ENCODE assay signal across 8 cellular contexts in genomic region chr9:109010676-109011655, GRCh38. TPM values are rescaled to one million over a fixed set of nuclear protein-coding genes. Genes with fewer than 3 reads are reported as not detected.
DNase-seq lines count a peak whose midpoint lies in the region; ATAC-seq and TF ChIP-seq lines count a peak whose summit lies in the region.

No MANE protein-coding gene starts in this region.

- ATAC-seq in GM21717 (IDR thresholded peaks at IDR 0.05; ENCODE audit: unreplicated experiment) (peak; percentile 43), body of pancreas (no peak)

- TF ChIP-seq CTCF in body of pancreas (IDR thresholded peaks at IDR 0.05), result no peak

- intact Hi-C loops in body of pancreas (cut with DNase I), result no loop called here

- no peak overlapping the region for H3K4me3 ChIP-seq in body of pancreas

- no peaks in the 10 kb centered on the region for H3K27me3 ChIP-seq in body of pancreas

- DNase-seq in DMS53 treated with DMSO at 0.1 percent for 48 hours (lab: John Stamatoyannopoulos, UW; ENCODE audit: unreplicated experiment) (peak; percentile 30), NCI-H2029 treated with DMSO at 0.1 percent for 48 hours (lab: John Stamatoyannopoulos, UW) (peak; percentile 29), fibroblast of gingiva (ENCODE audit: low read depth) (peak; percentile 64), midbrain (lab: John Stamatoyannopoulos, UW) (no peak), body of pancreas (no peak)
- peak; percentile 66 for DNase-seq in activated CD8-positive, alpha-beta memory T cell treated with anti-CD3 and anti-CD28 coated beads, Interleukin-2, amount 50 U/mL, for 48 hours
- DNase-seq in stimulated activated CD4-positive, alpha-beta T cell treated with anti-CD3 and anti-CD28 coated beads, Interleukin-12 subunit alpha, Interleukin-12 subunit beta, amount 100 ng/mL, for 48 hours (ENCODE audit: low read depth in 2 of 3, low spot score in 1 of 3), result peak; percentile 47 to 67 (median 47)

- H3K36me3 ChIP-seq in body of pancreas (replicated peaks in 1 of 2; ENCODE audit: insufficient read depth in 1 of 2, low read depth in 2 of 2), result no peaks in the 10 kb centered on the region

- TF ChIP-seq POLR2A in body of pancreas (IDR thresholded peaks at IDR 0.05), result no peak

- peak overlapping the region in 2 of 4 donors; percentile 88 to 95 for H3K27ac ChIP-seq in body of pancreas

- H3K9me3 ChIP-seq in body of pancreas, result no peaks in the 10 kb centered on the region

- 47 to 57% methylated on average over 2 of the region's 2 CpGs for WGBS in body of pancreas, 2 donors

- H3K4me1 ChIP-seq in body of pancreas, result peaks cover 27% of the 10 kb centered on the region

RNA-seq across cellular contexts. Expression of gene CTNNAL1, which starts 2.3 kb away (rescaled TPM):
- total RNA-seq in body of pancreas, result 10 to 100 TPM; 15.8 to 23.9 TPM

Comparison
In these comparisons a context has a peak if more than half of its experiments do, and no peak if none do; other contexts are left out.
1. DNase-seq: peak in DMS53 treated with DMSO at 0.1 percent for 48 hours (single experiment), NCI-H2029 treated with DMSO at 0.1 percent for 48 hours (single experiment), activated CD8-positive, alpha-beta memory T cell treated with anti-CD3 and anti-CD28 coated beads, Interleukin-2, amount 50 U/mL, for 48 hours (single experiment), fibroblast of gingiva (single experiment) and stimulated activated CD4-positive, alpha-beta T cell treated with anti-CD3 and anti-CD28 coated beads, Interleukin-12 subunit alpha, Interleukin-12 subunit beta, amount 100 ng/mL, for 48 hours (3 of 3); none in midbrain (single experiment) and body of pancreas (0 of 4).